In genomic region chr10:97748116-97748515, GRCh38 we compare ENCODE assay signal across 22 cellular contexts. TPM values are rescaled to one million over a fixed set of nuclear protein-coding genes. Genes with fewer than 3 reads are reported as not detected.
DNase-seq lines count a peak whose midpoint lies in the region; ATAC-seq lines count a peak whose summit lies in the region.
"Had no signal": no experiment of that assay in that cellular context is flagged by ENCODE, and none has a peak within 500 bp of the region (broad histone marks: within the 10 kb centered on the region; RNA-seq: fewer than 3 reads in every experiment).

No MANE protein-coding gene starts in this region.

- no peak overlapping the region for H3K4me3 Mint-ChIP-seq in T-helper 17 cell
- H3K4me3 Mint-ChIP-seq: CD8-positive, alpha-beta T cell; GM23338; HFFc6; IgD-negative memory B cell had no signal

- no peak for ATAC-seq in Right ventricle myocardium inferior
- no peak for ATAC-seq in left cardiac atrium
- no peak for ATAC-seq in T-helper 17 cell
- ATAC-seq in GM18498 (IDR thresholded peaks at IDR 0.05; ENCODE audit: unreplicated experiment) = no peak
- ATAC-seq: CD8-positive, alpha-beta T cell; GM23338; HCT116; HepG2 had no signal

- intact Hi-C loops in Right ventricle myocardium inferior (cut with DNase I) (no loop called here), left cardiac atrium (cut with DNase I) (no loop called here), posterior vena cava (cut with DNase I) (no loop called here)

- no peaks in the 10 kb centered on the region for H3K27me3 Mint-ChIP-seq in T-helper 17 cell
- H3K27me3 Mint-ChIP-seq: IgD-negative memory B cell had no signal

- peak overlapping the region; percentile 27 for H3K27ac Mint-ChIP-seq in T-helper 17 cell
- H3K27ac Mint-ChIP-seq: CD8-positive, alpha-beta T cell; GM23338; HFFc6; IgD-negative memory B cell had no signal

- peak; percentile 15 for DNase-seq in Right ventricle myocardium inferior (ENCODE audit: missing footprints)
- DNase-seq in left cardiac atrium = no peak
- no peak for DNase-seq in T-helper 17 cell
- DNase-seq in posterior vena cava (ENCODE audit: low spot score) = peak; percentile 68
- DNase-seq in GM03348 (ENCODE audit: low spot score) = no peak
- DNase-seq in COLO668 (lab: John Stamatoyannopoulos, UW; ENCODE audit: unreplicated experiment) = no peak
- DNase-seq: 8988T; CD8-positive, alpha-beta T cell; COR-L47; DMS 273 treated with DMSO at 0.1 percent for 48 hours; DMS53; DND-41; EL; HFFc6 had no signal

- H3K9me3 ChIP-seq in T-helper 17 cell (ENCODE audit: control insufficient read depth, low read length, poor library complexity, severe bottlenecking) = no peaks in the 10 kb centered on the region
- H3K9me3 ChIP-seq: BLaER1 treated with 17β-estradiol and CSF1 and Interleukin-3, amounts not matched to agents 10 nM and 100 nM had no signal

- H3K4me1 Mint-ChIP-seq in T-helper 17 cell = peaks cover 22% of the 10 kb centered on the region
- H3K4me1 Mint-ChIP-seq: GM23338 had no signal

- peaks cover 15% of the 10 kb centered on the region for H3K36me3 Mint-ChIP-seq in T-helper 17 cell (ENCODE audit: low read depth)

RNA-seq across cellular contexts. Expression of gene ZFYVE27, which starts 11.2 kb away (rescaled TPM):
- total RNA-seq in Right ventricle myocardium inferior = 11.7 TPM
- total RNA-seq in left cardiac atrium = 10 to 100 TPM; 15.7 to 19.5 TPM
- 10 to 100 TPM; 60.0 to 69.2 TPM for total RNA-seq in T-helper 17 cell
- 10 to 100 TPM; 15.8 to 16.0 TPM for total RNA-seq in posterior vena cava

RNA-seq across cellular contexts. Expression of gene SFRP5, which starts 23.7 kb away (rescaled TPM):
- total RNA-seq in Right ventricle myocardium inferior (2.5 TPM), left cardiac atrium (10 to 100 TPM; 38.9 to 83.6 TPM), T-helper 17 cell (not detected), posterior vena cava (under 1 TPM; 0.38 to 0.56 TPM)
- total RNA-seq: A673, G401, HFFc6 had no signal

RNA-seq across cellular contexts. Expression of gene MARVELD1, which starts 34.6 kb away (rescaled TPM):
- total RNA-seq in Right ventricle myocardium inferior (8.9 TPM), left cardiac atrium (10 to 100 TPM; 16.3 to 17.4 TPM), T-helper 17 cell (1 to 10 TPM; 1.2 to 2.7 TPM), posterior vena cava (10 to 100 TPM; 87.5 to 96.8 TPM)
- total RNA-seq: HepG2 had no signal

Comparison
In these comparisons a context has a peak if more than half of its experiments do, and no peak if none do; other contexts are left out.
1. DNase-seq: peak in Right ventricle myocardium inferior (single experiment) and posterior vena cava (single experiment); none in left cardiac atrium (single experiment), T-helper 17 cell (0 of 3), GM03348 (single experiment) and COLO668 (single experiment).
2. RNA of gene SFRP5, which starts 23.7 kb away (total RNA-seq): 38.9 to 83.6 TPM in left cardiac atrium; 2.5 TPM in Right ventricle myocardium inferior (single experiment), 0.38 to 0.56 TPM in posterior vena cava and not detected in T-helper 17 cell; every median in the first group is over 10 times any median in the second.